8 cellular contexts compared by ENCODE assay signal in genomic region chr1:228139931-228140723, GRCh38. TPM values are rescaled to one million over a fixed set of nuclear protein-coding genes. Genes with fewer than 3 reads are reported as not detected.
DNase-seq lines count a peak whose midpoint lies in the region; ATAC-seq and TF ChIP-seq lines count a peak whose summit lies in the region.

Gene GUK1, plus strand, starts transcription at chr1:228140279. Its CDS starts 24 bp downstream, at chr1:228140303.

- ATAC-seq in activated T-helper 17 cell treated with anti-CD3 and anti-CD28 coated beads, Interleukin-2, amount 50 U/mL, for 72 hours (replicated peaks) = peak; percentile 92
- peak; percentile 93 for ATAC-seq in naive thymus-derived CD4-positive, alpha-beta T cell
- peak; percentile 89 to 95 for ATAC-seq in stimulated activated naive B cell treated with anti-CD40 and anti-IgM and Interleukin-4, amounts not matched to agents 10 μg/mL and 1 μg/mL and 100 μg/mL, for 72 hours (replicated peaks)

- H3K79me2 ChIP-seq in fibroblast of lung (ENCODE audit: control insufficient read depth, insufficient read depth, low read length) = peaks cover 49% of the 10 kb centered on the region

- POLR2A ChIA-PET in RWPE1 (lab: Yijun Ruan, JAX; ENCODE audit: low non-redundant PET) = interaction anchor here (0.6 to 1.1 kb wide), 4 partner anchors 21 to 26 kb away, joined by 3 to 5 read pairs (median 3); no protein-coding TSS in a partner anchor
- POLR2A ChIA-PET in naive thymus-derived CD4-positive, alpha-beta T cell (lab: Charles Lee) = interaction anchor here (1.0 to 6.7 kb wide), 6 partner anchors 9 to 266 kb away, joined by 3 to 109 read pairs (median 6); partner anchors contain the start of genes ARF1, GJC2, IBA57 and MRPL55

- peak within 1 kb of the TSS; percentile 98 for H3K9ac ChIP-seq in fibroblast of lung (ENCODE audit: insufficient read depth, low read length)

- peak within 1 kb of the TSS; percentile 98 for H3K4me3 Mint-ChIP-seq in activated T-helper 17 cell treated with anti-CD3 and anti-CD28 coated beads, Interleukin-2, amount 50 U/mL, for 72 hours
- peak within 1 kb of the TSS; percentile 87 to 99 (median 95) for H3K4me3 Mint-ChIP-seq in naive thymus-derived CD4-positive, alpha-beta T cell
- H3K4me3 Mint-ChIP-seq in stimulated activated naive B cell treated with anti-CD40 and anti-IgM and Interleukin-4, amounts not matched to agents 10 μg/mL and 1 μg/mL and 100 μg/mL, for 72 hours = peak within 1 kb of the TSS; percentile 93 to 97

- TF ChIP-seq CTCF in LNCaP clone FGC (IDR thresholded peaks at IDR 0.05; ENCODE audit: control insufficient read depth, extremely low read depth, insufficient read depth) (peak; percentile 38; the same call in 1 of the 2 replicates), RWPE1 (conservative IDR thresholded peaks at IDR 0.05; ENCODE audit: low read depth) (no peak; the same call in 1 of the 2 replicates), fibroblast of lung (conservative IDR thresholded peaks at IDR 0.05 in 1 of 2, IDR thresholded peaks at IDR 0.05 in 1 of 2; ENCODE audit: low read depth in 1 of 2, low read length in 2 of 2) (no peak)

- peaks cover 13% of the 10 kb centered on the region for H3K4me1 ChIP-seq in fibroblast of lung (ENCODE audit: control insufficient read depth, extremely low read depth, insufficient read depth, low read length)
- peaks cover 42 to 49% of the 10 kb centered on the region in 2 donors for H3K4me1 ChIP-seq in naive thymus-derived CD4-positive, alpha-beta T cell (ENCODE audit: control insufficient read depth in 2 of 2, insufficient read depth in 2 of 2, low read length in 2 of 2)

- peaks cover 9% of the 10 kb centered on the region for H3K27me3 ChIP-seq in fibroblast of lung (ENCODE audit: control insufficient read depth, insufficient read depth, low read length)
- H3K27me3 ChIP-seq in naive thymus-derived CD4-positive, alpha-beta T cell (ENCODE audit: control insufficient read depth in 2 of 2, insufficient read depth in 2 of 2, low read length in 2 of 2) = no peaks in the 10 kb centered on the region

- no peaks in the 10 kb centered on the region for H3K9me3 Mint-ChIP-seq in activated T-helper 17 cell treated with anti-CD3 and anti-CD28 coated beads, Interleukin-2, amount 50 U/mL, for 72 hours
- H3K9me3 Mint-ChIP-seq in naive thymus-derived CD4-positive, alpha-beta T cell = peaks cover 0 to 5% (median 0%) of the 10 kb centered on the region in 11 donors
- H3K9me3 Mint-ChIP-seq in stimulated activated naive B cell treated with anti-CD40 and anti-IgM and Interleukin-4, amounts not matched to agents 10 μg/mL and 1 μg/mL and 100 μg/mL, for 72 hours = no peaks in the 10 kb centered on the region

- DNase-seq in EL (peak; percentile 100), H4 (ENCODE audit: low spot score) (peak; percentile 100), LNCaP clone FGC (ENCODE audit: low read depth) (peak; percentile 99), RWPE1 (ENCODE audit: low spot score) (peak; percentile 96), fibroblast of lung (ENCODE audit: low read depth in 2 of 2) (peak; percentile 99 to 100)
- DNase-seq in naive thymus-derived CD4-positive, alpha-beta T cell = peak; percentile 98 to 100 (median 100)
- DNase-seq in stimulated activated naive B cell treated with anti-CD40 and anti-IgM and Interleukin-4, amounts not matched to agents 10 μg/mL and 1 μg/mL and 100 μg/mL, for 72 hours = peak; percentile 100

- peaks cover 4% of the 10 kb centered on the region for H3K36me3 ChIP-seq in fibroblast of lung (ENCODE audit: control insufficient read depth, insufficient read depth, low read length)
- H3K36me3 ChIP-seq in naive thymus-derived CD4-positive, alpha-beta T cell (ENCODE audit: control insufficient read depth in 2 of 3, insufficient read depth in 3 of 3, low read length in 3 of 3) = peaks cover 0 to 15% (median 0%) of the 10 kb centered on the region in 3 experiments

- no peaks in the 10 kb centered on the region for H3K27me3 Mint-ChIP-seq in activated T-helper 17 cell treated with anti-CD3 and anti-CD28 coated beads, Interleukin-2, amount 50 U/mL, for 72 hours
- peaks cover 0 to 24% (median 0%) of the 10 kb centered on the region in 5 donors for H3K27me3 Mint-ChIP-seq in naive thymus-derived CD4-positive, alpha-beta T cell
- no peaks in the 10 kb centered on the region for H3K27me3 Mint-ChIP-seq in stimulated activated naive B cell treated with anti-CD40 and anti-IgM and Interleukin-4, amounts not matched to agents 10 μg/mL and 1 μg/mL and 100 μg/mL, for 72 hours

- H2AFZ ChIP-seq in fibroblast of lung (ENCODE audit: low read length) = peak within 1 kb of the TSS; percentile 56

- CTCF ChIA-PET in RWPE1 (lab: Yijun Ruan, JAX) = interaction anchor here (0.6 to 0.9 kb wide), 4 partner anchors 8 to 374 kb away, joined by 3 to 4 read pairs (median 3); partner anchors contain the start of gene IBA57
- CTCF ChIA-PET in naive thymus-derived CD4-positive, alpha-beta T cell (lab: Charles Lee) = interaction anchor here (1.0 to 1.4 kb wide), 3 partner anchors 24 to 28 kb away, joined by 3 to 9 read pairs (median 4); partner anchors contain the start of gene IBA57

- H3K4me1 Mint-ChIP-seq in activated T-helper 17 cell treated with anti-CD3 and anti-CD28 coated beads, Interleukin-2, amount 50 U/mL, for 72 hours = peaks cover 14% of the 10 kb centered on the region
- H3K4me1 Mint-ChIP-seq in naive thymus-derived CD4-positive, alpha-beta T cell = peaks cover 23 to 48% (median 34%) of the 10 kb centered on the region in 7 donors
- peaks cover 20 to 58% of the 10 kb centered on the region in 2 donors for H3K4me1 Mint-ChIP-seq in stimulated activated naive B cell treated with anti-CD40 and anti-IgM and Interleukin-4, amounts not matched to agents 10 μg/mL and 1 μg/mL and 100 μg/mL, for 72 hours

- peak within 1 kb of the TSS; percentile 95 for H3K4me2 ChIP-seq in fibroblast of lung (ENCODE audit: extremely low read depth, insufficient read depth, low read length)

- H3K27ac ChIP-seq in RWPE1 (peak within 1 kb of the TSS; percentile 100), fibroblast of lung (ENCODE audit: insufficient read depth, low read length) (peak within 1 kb of the TSS; percentile 98)
- H3K27ac ChIP-seq in naive thymus-derived CD4-positive, alpha-beta T cell (ENCODE audit: low read depth, low read length) = peak within 1 kb of the TSS; percentile 99

- H3K9me3 ChIP-seq in fibroblast of lung (ENCODE audit: control insufficient read depth, insufficient read depth, low read depth, low read length) = no peaks in the 10 kb centered on the region
- H3K9me3 ChIP-seq in naive thymus-derived CD4-positive, alpha-beta T cell (ENCODE audit: control insufficient read depth in 2 of 3, low read length in 3 of 3) = no peaks in the 10 kb centered on the region

- intact Hi-C loops in naive thymus-derived CD4-positive, alpha-beta T cell (cut with micrococcal nuclease) = loop anchor here (1.0 to 10.0 kb wide), 17 partner anchors 9 to 1733 kb away; partner anchors contain the start of genes ARF1 (in 2 of the 2), C1orf35 (in 2 of the 2), IBA57 (in 2 of the 2) and MRPL55 (in 2 of the 2)

- H3K4me3 ChIP-seq in LNCaP clone FGC (ENCODE audit: low read depth, low read length) = peak within 1 kb of the TSS; percentile 98
- H3K4me3 ChIP-seq in fibroblast of lung (replicated peaks in 1 of 4; ENCODE audit: control extremely low read depth in 1 of 4, insufficient read depth in 1 of 4, low read depth in 3 of 4, low read length in 4 of 4) = peak within 1 kb of the TSS; percentile 87 to 96 (median 92)
- peak within 1 kb of the TSS; percentile 88 for H3K4me3 ChIP-seq in naive thymus-derived CD4-positive, alpha-beta T cell (ENCODE audit: low read length)

- H3K27ac Mint-ChIP-seq in activated T-helper 17 cell treated with anti-CD3 and anti-CD28 coated beads, Interleukin-2, amount 50 U/mL, for 72 hours = peak within 1 kb of the TSS; percentile 93
- peak within 1 kb of the TSS; percentile 83 to 100 (median 99) for H3K27ac Mint-ChIP-seq in naive thymus-derived CD4-positive, alpha-beta T cell
- H3K27ac Mint-ChIP-seq in stimulated activated naive B cell treated with anti-CD40 and anti-IgM and Interleukin-4, amounts not matched to agents 10 μg/mL and 1 μg/mL and 100 μg/mL, for 72 hours = peak within 1 kb of the TSS; percentile 98

- no peaks in the 10 kb centered on the region for H4K20me1 ChIP-seq in fibroblast of lung (ENCODE audit: control insufficient read depth, extremely low read depth, insufficient read depth, low read length)

- peaks cover 47% of the 10 kb centered on the region for H3K36me3 Mint-ChIP-seq in activated T-helper 17 cell treated with anti-CD3 and anti-CD28 coated beads, Interleukin-2, amount 50 U/mL, for 72 hours (ENCODE audit: low read depth)
- peaks cover 0 to 11% (median 0%) of the 10 kb centered on the region in 5 donors for H3K36me3 Mint-ChIP-seq in naive thymus-derived CD4-positive, alpha-beta T cell
- H3K36me3 Mint-ChIP-seq in stimulated activated naive B cell treated with anti-CD40 and anti-IgM and Interleukin-4, amounts not matched to agents 10 μg/mL and 1 μg/mL and 100 μg/mL, for 72 hours = peaks cover 2 to 9% of the 10 kb centered on the region in 2 donors

RNA-seq across cellular contexts. Expression of gene GUK1, which starts in this region (rescaled TPM):
- 185 and 196 TPM in 2 replicates for total RNA-seq in H4 (2014; rRNA removed; shearing (Covaris generic))
- total RNA-seq in activated T-helper 17 cell treated with anti-CD3 and anti-CD28 coated beads, Interleukin-2, amount 50 U/mL, for 72 hours = 100 to 1,000 TPM; 284 to 285 TPM
- total RNA-seq in fibroblast of lung = 325 and 479 TPM in 2 replicates
- 217 and 286 TPM in 2 replicates for polyA plus RNA-seq in fibroblast of lung
- 265 and 391 TPM in 2 replicates for polyA plus RNA-seq in fibroblast of lung (2012)
- 101 and 146 TPM in 2 replicates for polyA minus RNA-seq in fibroblast of lung (ENCODE audit: low replicate concordance)
- 100 to 1,000 TPM; 145 to 309 (median 279) TPM for total RNA-seq in naive thymus-derived CD4-positive, alpha-beta T cell
- 100 to 1,000 TPM; 278 to 315 TPM for polyA plus RNA-seq in naive thymus-derived CD4-positive, alpha-beta T cell

Comparison
In these comparisons a context has a peak if more than half of its experiments do, and no peak if none do; other contexts are left out.
1. Peak in every context shown above with its lines: DNase-seq, ATAC-seq, H3K4me3 ChIP-seq and H3K27ac ChIP-seq.